19 cellular contexts compared by ENCODE assay signal in genomic region chr3:27628029-27628750, GRCh38.
DNase-seq lines count a peak whose midpoint lies in the region; ATAC-seq and TF ChIP-seq lines count a peak whose summit lies in the region.
"Had no signal": no experiment of that assay in that cellular context is flagged by ENCODE, and none has a peak within 500 bp of the region (broad histone marks: within the 10 kb centered on the region; RNA-seq: fewer than 3 reads in every experiment).

No MANE protein-coding gene starts in this region.

- no peaks in the 10 kb centered on the region for H3K27me3 Mint-ChIP-seq in T-cell
- H3K27me3 Mint-ChIP-seq: activated naive CD4-positive, alpha-beta T cell treated with anti-CD3 and anti-CD28 coated beads, Interleukin-2, amount 50 U/mL, for 24 hours; memory B cell had no signal

- in situ Hi-C loops in brain microvascular endothelial cell (cut with HindIII; ENCODE audit: low pct_ligation_motif_present, low sequenced_read_pairs): no loop called here

- DNase-seq in SIG-M5 treated with dmso at 0.1 percent for 504 hours (lab: John Stamatoyannopoulos, UW; ENCODE audit: unreplicated experiment): peak; percentile 35
- DNase-seq in SIG-M5 (lab: John Stamatoyannopoulos, UW): no peak
- DNase-seq in HFF-Myc (ENCODE audit: extremely low read depth, low read depth): peak; percentile 40
- no peak for DNase-seq in T-cell
- DNase-seq in mesenchymal stem cell: peak; percentile 16
- DNase-seq in activated T-cell treated with anti-CD3 and anti-CD28 coated beads for 4 hours: no peak
- DNase-seq in brain microvascular endothelial cell: no peak
- DNase-seq: CD8-positive, alpha-beta T cell; NCI-H2029; NCI-H510A; PC-9; stimulated activated naive CD4-positive, alpha-beta T cell treated with Interleukin-2 at 50 U/mL for 16 hours; SW 1271; WERI-Rb-1 had no signal

- no peak overlapping the region for H3K4ac ChIP-seq in mesenchymal stem cell (ENCODE audit: low read depth in 1 of 2, low read length in 2 of 2)

- no peak overlapping the region for H4K8ac ChIP-seq in mesenchymal stem cell (ENCODE audit: low read length)

- ATAC-seq in T-cell (replicated peaks in 1 of 4) (no peak), esophagus mucosa (no peak)
- ATAC-seq: CD8-positive, alpha-beta T cell had no signal

- H3K4me3 Mint-ChIP-seq in T-cell: no peak overlapping the region
- H3K4me3 Mint-ChIP-seq: activated naive CD4-positive, alpha-beta T cell treated with anti-CD3 and anti-CD28 coated beads, Interleukin-2, amount 50 U/mL, for 24 hours; brain; CD8-positive, alpha-beta T cell; memory B cell had no signal

- H4K91ac ChIP-seq in mesenchymal stem cell (ENCODE audit: low read length): no peak overlapping the region

- H2BK12ac ChIP-seq in mesenchymal stem cell (ENCODE audit: low read length in 2 of 2): no peak overlapping the region

- H3K36me3 ChIP-seq in mesenchymal stem cell (ENCODE audit: control insufficient read depth in 1 of 2, insufficient read depth in 2 of 2, low read depth in 1 of 2, low read length in 2 of 2): no peaks in the 10 kb centered on the region
- H3K36me3 ChIP-seq in brain microvascular endothelial cell (replicated peaks): no peaks in the 10 kb centered on the region
- H3K36me3 ChIP-seq: WERI-Rb-1 had no signal

- H3K9me3 ChIP-seq in mesenchymal stem cell (ENCODE audit: control insufficient read depth, low read length): no peaks in the 10 kb centered on the region

- no peak overlapping the region for H3K27ac ChIP-seq in mesenchymal stem cell (ENCODE audit: low read length, poor library complexity, severe bottlenecking)
- no peak overlapping the region for H3K27ac ChIP-seq in brain microvascular endothelial cell
- H3K27ac ChIP-seq: hepatocyte, PC-9, WERI-Rb-1 had no signal

- H3K27me3 ChIP-seq in mesenchymal stem cell (ENCODE audit: control insufficient read depth in 1 of 2, insufficient read depth in 1 of 2, low read length in 2 of 2): no peaks in the 10 kb centered on the region
- H3K27me3 ChIP-seq in brain microvascular endothelial cell (replicated peaks): no peaks in the 10 kb centered on the region
- H3K27me3 ChIP-seq: hepatocyte had no signal

- H3K36me3 Mint-ChIP-seq in T-cell: no peaks in the 10 kb centered on the region
- H3K36me3 Mint-ChIP-seq: activated naive CD4-positive, alpha-beta T cell treated with anti-CD3 and anti-CD28 coated beads, Interleukin-2, amount 50 U/mL, for 24 hours; brain; memory B cell had no signal

- H3K4me3 ChIP-seq in HFF-Myc (replicated peaks; ENCODE audit: low read depth, low read length): no peak overlapping the region
- H3K4me3 ChIP-seq in mesenchymal stem cell (ENCODE audit: insufficient read depth in 1 of 2, low read depth in 1 of 2, low read length in 2 of 2): no peak overlapping the region
- no peak overlapping the region for H3K4me3 ChIP-seq in brain microvascular endothelial cell (ENCODE audit: low read depth, low read length)
- H3K4me3 ChIP-seq: hepatocyte, PC-9 had no signal

- H3K4me2 ChIP-seq in mesenchymal stem cell (ENCODE audit: low read length, poor library complexity, severe bottlenecking): no peak overlapping the region
- H3K4me2 ChIP-seq: hepatocyte, PC-9 had no signal

- peaks cover 26 to 66% (median 44%) of the 10 kb centered on the region in 3 donors for H3K4me1 Mint-ChIP-seq in T-cell

- CTCF ChIA-PET in T-cell (lab: Charles Lee): no interaction called here

- POLR2A ChIA-PET in T-cell (lab: Charles Lee): no interaction called here

- 58% methylated on average over 3 of the region's 5 CpGs for WGBS in mesenchymal stem cell

- H2AFZ ChIP-seq in mesenchymal stem cell (ENCODE audit: low read depth, low read length): no peak overlapping the region
- H2AFZ ChIP-seq: hepatocyte, PC-9 had no signal

- H3K18ac ChIP-seq in mesenchymal stem cell (ENCODE audit: low read depth in 1 of 2, low read length in 2 of 2): no peak overlapping the region

- TF ChIP-seq CTCF in HFF-Myc (IDR thresholded peaks at IDR 0.05; ENCODE audit: low read depth, low read length, missing control alignments) (no peak), brain microvascular endothelial cell (IDR thresholded peaks at IDR 0.05; ENCODE audit: low read depth, low read length, missing control alignments) (no peak)

- no peak overlapping the region for H2BK120ac ChIP-seq in mesenchymal stem cell (ENCODE audit: low read depth, low read length)

- no peak overlapping the region for H3K9ac ChIP-seq in mesenchymal stem cell (ENCODE audit: low read length)

- H2BK5ac ChIP-seq in mesenchymal stem cell (ENCODE audit: low read depth, low read length, poor library complexity, severe bottlenecking): no peak overlapping the region

- no peaks in the 10 kb centered on the region for H3K4me1 ChIP-seq in mesenchymal stem cell (ENCODE audit: control insufficient read depth, insufficient read depth, low read depth, low read length)

- peak overlapping the region; percentile 49 to 78 for H3K27ac Mint-ChIP-seq in T-cell
- H3K27ac Mint-ChIP-seq: activated naive CD4-positive, alpha-beta T cell treated with anti-CD3 and anti-CD28 coated beads, Interleukin-2, amount 50 U/mL, for 24 hours; brain; CD8-positive, alpha-beta T cell; memory B cell had no signal

- H2AK5ac ChIP-seq in mesenchymal stem cell (ENCODE audit: low read length, severe bottlenecking): no peak overlapping the region

- no peaks in the 10 kb centered on the region for H3K79me1 ChIP-seq in mesenchymal stem cell (replicated peaks; ENCODE audit: low read length, poor library complexity, severe bottlenecking)

- no peak overlapping the region for H2BK15ac ChIP-seq in mesenchymal stem cell (ENCODE audit: low read depth, poor library complexity, severe bottlenecking)

- H3K9me3 Mint-ChIP-seq in T-cell: no peaks in the 10 kb centered on the region
- H3K9me3 Mint-ChIP-seq: activated naive CD4-positive, alpha-beta T cell treated with anti-CD3 and anti-CD28 coated beads, Interleukin-2, amount 50 U/mL, for 24 hours; CD8-positive, alpha-beta T cell; memory B cell had no signal

- no peak overlapping the region for H3K14ac ChIP-seq in mesenchymal stem cell (ENCODE audit: low read length in 2 of 2)

- H3K23ac ChIP-seq in mesenchymal stem cell (ENCODE audit: low read length in 2 of 2): no peak overlapping the region

Comparison
In these comparisons a context has a peak if more than half of its experiments do, and no peak if none do; other contexts are left out.
1. DNase-seq: peak in SIG-M5 treated with dmso at 0.1 percent for 504 hours (single experiment), HFF-Myc (single experiment) and mesenchymal stem cell (single experiment); none in SIG-M5 (single experiment), T-cell (0 of 34), activated T-cell treated with anti-CD3 and anti-CD28 coated beads for 4 hours (single experiment) and brain microvascular endothelial cell (single experiment).